Comparison of ENCODE assay signal across 1 cellular context in genomic region chr10:46546591-46547330, GRCh38.
TF ChIP-seq lines count a peak whose summit lies in the region.

No MANE protein-coding gene starts in this region.

TF ChIP-seq in K562, 482 proteins besides CTCF, POLR2A, EP300 and RAD21:
- TF ChIP-seq AFF4 (CRISPR knock-in tag; IDR thresholded peaks at IDR 0.05) (no peak), ARID1B (IDR thresholded peaks at IDR 0.05) (no peak), TFE3 (CRISPR knock-in tag; IDR thresholded peaks at IDR 0.05) (peak; percentile 34; the same call in 1 of the 2 replicates), BCL6 (CRISPR knock-in tag; IDR thresholded peaks at IDR 0.05) (no peak), USF2 (CRISPR knock-in tag; IDR thresholded peaks at IDR 0.05) (0 out of 2 replicates have a peak, but pooled peaks have one; percentile 24)
